Comparison of ENCODE assay signal across 26 cellular contexts in the genomic region with DNA sequence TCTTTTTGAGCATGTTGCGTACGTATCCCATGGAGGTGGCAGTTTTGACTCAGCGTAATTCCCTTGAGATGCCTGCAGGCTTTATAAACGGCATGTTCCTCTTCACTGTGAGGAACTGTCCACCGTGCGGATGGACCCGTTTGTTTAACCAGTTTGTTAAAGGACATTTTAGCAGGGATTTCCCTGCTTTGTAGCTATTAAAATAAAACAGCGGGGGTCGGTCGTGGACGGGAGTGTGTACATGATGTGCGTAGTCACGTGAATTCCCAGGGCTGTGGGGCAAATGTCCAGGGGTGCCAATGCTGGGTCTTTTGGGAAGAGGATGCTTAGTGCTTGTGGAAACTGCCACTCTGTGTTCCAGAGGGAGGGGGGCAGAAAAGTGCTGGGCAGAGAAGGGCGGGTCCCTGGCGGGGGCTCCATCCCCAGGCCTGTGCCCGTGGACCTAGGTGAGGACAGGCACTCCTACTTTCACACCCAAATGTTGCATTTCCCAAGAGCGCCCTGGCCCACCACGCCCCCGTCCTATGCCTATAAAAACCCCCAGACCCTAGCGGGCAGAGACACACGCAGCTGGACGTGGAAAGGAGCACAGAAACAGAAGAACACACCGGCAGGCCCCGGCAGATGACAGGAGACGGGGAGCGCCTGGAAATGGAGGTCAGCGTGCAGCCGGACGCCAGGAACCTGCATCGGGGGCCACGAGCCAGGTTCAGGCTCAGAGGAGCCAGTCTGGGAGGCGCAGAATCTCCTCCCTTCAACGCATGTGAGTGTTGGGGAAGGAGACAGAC. TPM values are rescaled to one million over a fixed set of nuclear protein-coding genes. Genes with fewer than 3 reads are reported as not detected.
DNase-seq lines count a peak whose midpoint lies in the region; ATAC-seq and TF ChIP-seq lines count a peak whose summit lies in the region.
"Had no signal": no experiment of that assay in that cellular context is flagged by ENCODE, and none has a peak within 500 bp of the region (broad histone marks: within the 10 kb centered on the region; RNA-seq: fewer than 3 reads in every experiment).

No MANE protein-coding gene starts in this region.

- no peak for ATAC-seq in GM19324 (IDR thresholded peaks at IDR 0.05; ENCODE audit: low FRiP score, unreplicated experiment)

- DNase-seq in DMS53 (lab: John Stamatoyannopoulos, UW) (peak; percentile 81), DMS53 treated with DMSO at 0.1 percent for 48 hours (lab: John Stamatoyannopoulos, UW; ENCODE audit: unreplicated experiment) (no peak), 8988T (peak; percentile 11), WERI-Rb-1 (peak; percentile 6), mesenteric fat pad (ENCODE audit: low spot score) (peak; percentile 73), NCI-H146 treated with DMSO at 0.1 percent for 48 hours (lab: John Stamatoyannopoulos, UW; ENCODE audit: unreplicated experiment) (no peak), SIG-M5 treated with dmso at 0.1 percent for 504 hours (lab: John Stamatoyannopoulos, UW; ENCODE audit: unreplicated experiment) (no peak)
- DNase-seq: activated CD4-positive, alpha-beta T cell treated with anti-CD3 and anti-CD28 coated beads, Interleukin-2, amount 10 ng/mL, durations not matched to agents 7 days and 5 days; AML-193; amygdala; cortex of kidney; esophagus squamous epithelium; GOT3; hippocampal formation; immature natural killer cell; MV-4-11; NCI-H1694 treated with DMSO at 0.1 percent for 48 hours; NCI-H526; transverse colon had no signal

- H3K27me3 ChIP-seq in WERI-Rb-1 (ENCODE audit: insufficient read depth, low read depth, severe bottlenecking), result no peaks in the 10 kb centered on the region

- no peak for TF ChIP-seq CTCF in WERI-Rb-1 (IDR thresholded peaks at IDR 0.05; ENCODE audit: low read depth, low read length)

- H3K4me3 ChIP-seq in WERI-Rb-1 (ENCODE audit: low read depth, low read length), result no peak overlapping the region
- H3K4me3 ChIP-seq: esophagus squamous epithelium, left ventricle myocardium inferior, SJSA1, stomach, transverse colon had no signal

- no peaks in the 10 kb centered on the region for H3K36me3 ChIP-seq in WERI-Rb-1
- H3K36me3 ChIP-seq: esophagus squamous epithelium, left ventricle myocardium inferior, stomach, transverse colon had no signal

- peaks cover 16% of the 10 kb centered on the region for H3K9me3 ChIP-seq in WERI-Rb-1 (ENCODE audit: severe bottlenecking)
- H3K9me3 ChIP-seq: esophagus squamous epithelium, stomach, transverse colon had no signal

- H3K27ac ChIP-seq in WERI-Rb-1, result no peak overlapping the region
- H3K27ac ChIP-seq: 22Rv1, esophagus squamous epithelium, left ventricle myocardium inferior, SJSA1, stomach, transverse colon had no signal

RNA-seq across cellular contexts. Expression of a gene that starts 4.0 kb away (rescaled TPM):
- total RNA-seq in mesenteric fat pad, result not detected
- total RNA-seq: bronchial epithelial cell, frontal cortex, left ventricle myocardium inferior, transverse colon had no signal

RNA-seq across cellular contexts. Expression of a gene that starts 46.0 kb away (rescaled TPM):
- total RNA-seq in mesenteric fat pad, result 112 TPM

Comparison
In these comparisons a context has a peak if more than half of its experiments do, and no peak if none do; other contexts are left out.
1. DNase-seq: peak in DMS53 (single experiment), 8988T (single experiment), WERI-Rb-1 (single experiment) and mesenteric fat pad (single experiment); none in DMS53 treated with DMSO at 0.1 percent for 48 hours (single experiment), NCI-H146 treated with DMSO at 0.1 percent for 48 hours (single experiment) and SIG-M5 treated with dmso at 0.1 percent for 504 hours (single experiment).